1 cellular context compared by ENCODE assay signal in the genomic region with DNA sequence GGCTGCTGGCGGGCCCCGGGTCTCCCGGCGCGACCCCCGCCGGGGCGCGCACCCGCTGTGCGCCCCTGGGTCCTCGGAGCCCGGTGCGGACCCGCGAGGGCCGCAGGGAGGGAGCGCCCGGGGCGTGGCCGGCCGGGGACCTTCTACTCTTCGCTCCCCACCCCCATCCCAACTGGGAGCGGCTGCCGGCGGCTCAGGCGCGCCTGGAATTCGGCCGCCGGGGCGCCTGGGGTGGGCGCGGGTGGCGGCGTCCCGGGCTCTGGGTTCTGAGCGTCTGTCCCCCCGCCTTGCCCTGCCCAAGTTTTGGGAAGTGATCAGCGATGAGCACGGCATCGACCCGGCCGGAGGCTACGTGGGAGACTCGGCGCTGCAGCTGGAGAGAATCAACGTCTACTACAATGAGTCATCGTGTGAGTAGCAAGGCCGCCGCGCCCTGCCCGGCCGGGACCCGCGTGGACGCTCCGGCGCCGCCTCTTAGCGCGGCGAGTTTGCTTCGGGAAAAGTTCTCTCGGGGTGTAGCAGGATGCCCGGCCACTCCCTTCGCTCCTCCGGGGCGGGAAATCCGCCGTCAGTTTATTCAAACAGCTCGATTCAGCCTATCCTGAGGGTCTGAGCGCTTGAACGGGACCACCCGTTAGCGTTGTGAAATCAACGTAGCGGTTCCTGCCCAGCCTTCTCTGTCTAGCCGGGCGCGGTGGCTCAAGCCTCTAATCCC.
TF ChIP-seq lines count a peak whose summit lies in the region.

No MANE protein-coding gene starts in this region.

TF ChIP-seq in HepG2, 621 proteins besides CTCF, POLR2A, EP300 and RAD21 (continued from another document):
- TF ChIP-seq, protein P1, sequence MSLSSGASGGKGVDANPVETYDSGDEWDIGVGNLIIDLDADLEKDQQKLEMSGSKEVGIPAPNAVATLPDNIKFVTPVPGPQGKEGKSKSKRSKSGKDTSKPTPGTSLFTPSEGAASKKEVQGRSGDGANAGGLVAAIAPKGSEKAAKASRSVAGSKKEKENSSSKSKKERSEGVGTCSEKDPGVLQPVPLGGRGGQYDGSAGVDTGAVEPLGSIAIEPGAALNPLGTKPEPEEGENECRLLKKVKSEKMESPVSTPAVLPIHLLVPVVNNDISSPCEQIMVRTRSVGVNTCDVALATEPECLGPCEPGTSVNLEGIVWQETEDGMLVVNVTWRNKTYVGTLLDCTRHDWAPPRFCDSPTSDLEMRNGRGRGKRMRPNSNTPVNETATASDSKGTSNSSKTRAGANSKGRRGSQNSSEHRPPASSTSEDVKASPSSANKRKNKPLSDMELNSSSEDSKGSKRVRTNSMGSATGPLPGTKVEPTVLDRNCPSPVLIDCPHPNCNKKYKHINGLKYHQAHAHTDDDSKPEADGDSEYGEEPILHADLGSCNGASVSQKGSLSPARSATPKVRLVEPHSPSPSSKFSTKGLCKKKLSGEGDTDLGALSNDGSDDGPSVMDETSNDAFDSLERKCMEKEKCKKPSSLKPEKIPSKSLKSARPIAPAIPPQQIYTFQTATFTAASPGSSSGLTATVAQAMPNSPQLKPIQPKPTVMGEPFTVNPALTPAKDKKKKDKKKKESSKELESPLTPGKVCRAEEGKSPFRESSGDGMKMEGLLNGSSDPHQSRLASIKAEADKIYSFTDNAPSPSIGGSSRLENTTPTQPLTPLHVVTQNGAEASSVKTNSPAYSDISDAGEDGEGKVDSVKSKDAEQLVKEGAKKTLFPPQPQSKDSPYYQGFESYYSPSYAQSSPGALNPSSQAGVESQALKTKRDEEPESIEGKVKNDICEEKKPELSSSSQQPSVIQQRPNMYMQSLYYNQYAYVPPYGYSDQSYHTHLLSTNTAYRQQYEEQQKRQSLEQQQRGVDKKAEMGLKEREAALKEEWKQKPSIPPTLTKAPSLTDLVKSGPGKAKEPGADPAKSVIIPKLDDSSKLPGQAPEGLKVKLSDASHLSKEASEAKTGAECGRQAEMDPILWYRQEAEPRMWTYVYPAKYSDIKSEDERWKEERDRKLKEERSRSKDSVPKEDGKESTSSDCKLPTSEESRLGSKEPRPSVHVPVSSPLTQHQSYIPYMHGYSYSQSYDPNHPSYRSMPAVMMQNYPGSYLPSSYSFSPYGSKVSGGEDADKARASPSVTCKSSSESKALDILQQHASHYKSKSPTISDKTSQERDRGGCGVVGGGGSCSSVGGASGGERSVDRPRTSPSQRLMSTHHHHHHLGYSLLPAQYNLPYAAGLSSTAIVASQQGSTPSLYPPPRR (CRISPR knock-in tag; IDR thresholded peaks at IDR 0.05; ENCODE audit: borderline replicate concordance): no peak
- TF ChIP-seq NFATC3 (CRISPR knock-in tag; IDR thresholded peaks at IDR 0.05): no peak
- TF ChIP-seq SOX13 (IDR thresholded peaks at IDR 0.05): no peak
- no peak for TF ChIP-seq SOX13 (CRISPR knock-in tag; conservative IDR thresholded peaks at IDR 0.05 in 1 of 2, IDR thresholded peaks at IDR 0.05 in 1 of 2)
- TF ChIP-seq NR2C2 (CRISPR knock-in tag; IDR thresholded peaks at IDR 0.05; ENCODE audit: borderline replicate concordance): no peak
- TF ChIP-seq ZFY (CRISPR knock-in tag; IDR thresholded peaks at IDR 0.05): peak; percentile 38; the same call in 1 of the 2 replicates
- TF ChIP-seq ZNF331 (CRISPR knock-in tag; IDR thresholded peaks at IDR 0.05): no peak
- peak; percentile 69 for TF ChIP-seq HNRNPLL (IDR thresholded peaks at IDR 0.05; ENCODE audit: low read depth, low read length, poor library complexity, severe bottlenecking)
- TF ChIP-seq, protein P2, sequence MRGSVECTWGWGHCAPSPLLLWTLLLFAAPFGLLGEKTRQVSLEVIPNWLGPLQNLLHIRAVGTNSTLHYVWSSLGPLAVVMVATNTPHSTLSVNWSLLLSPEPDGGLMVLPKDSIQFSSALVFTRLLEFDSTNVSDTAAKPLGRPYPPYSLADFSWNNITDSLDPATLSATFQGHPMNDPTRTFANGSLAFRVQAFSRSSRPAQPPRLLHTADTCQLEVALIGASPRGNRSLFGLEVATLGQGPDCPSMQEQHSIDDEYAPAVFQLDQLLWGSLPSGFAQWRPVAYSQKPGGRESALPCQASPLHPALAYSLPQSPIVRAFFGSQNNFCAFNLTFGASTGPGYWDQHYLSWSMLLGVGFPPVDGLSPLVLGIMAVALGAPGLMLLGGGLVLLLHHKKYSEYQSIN (CRISPR knock-in tag; IDR thresholded peaks at IDR 0.05; ENCODE audit: borderline replicate concordance): no peak
- no peak for TF ChIP-seq STAG1 (CRISPR knock-in tag; IDR thresholded peaks at IDR 0.05)
- TF ChIP-seq, protein P3, sequence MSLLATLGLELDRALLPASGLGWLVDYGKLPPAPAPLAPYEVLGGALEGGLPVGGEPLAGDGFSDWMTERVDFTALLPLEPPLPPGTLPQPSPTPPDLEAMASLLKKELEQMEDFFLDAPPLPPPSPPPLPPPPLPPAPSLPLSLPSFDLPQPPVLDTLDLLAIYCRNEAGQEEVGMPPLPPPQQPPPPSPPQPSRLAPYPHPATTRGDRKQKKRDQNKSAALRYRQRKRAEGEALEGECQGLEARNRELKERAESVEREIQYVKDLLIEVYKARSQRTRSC (CRISPR knock-in tag; IDR thresholded peaks at IDR 0.05; ENCODE audit: low read depth): no peak
- no peak for TF ChIP-seq HDAC1 (CRISPR knock-in tag; IDR thresholded peaks at IDR 0.05)
- TF ChIP-seq ZFP90 (CRISPR knock-in tag; IDR thresholded peaks at IDR 0.05; ENCODE audit: borderline replicate concordance): no peak
- TF ChIP-seq ZNF768 (CRISPR knock-in tag; IDR thresholded peaks at IDR 0.05): no peak
TF ChIP-seq in HepG2: peak in this region for 39.
